ENCODE assay signal across 16 cellular contexts in genomic region chr15:33008284-33009011, GRCh38.
A peak's percentile ranks its signal among the peaks of the same experiment; 100 is the strongest.
DNase-seq lines count a peak whose midpoint lies in the region; TF ChIP-seq lines count a peak whose summit lies in the region.
"Had no signal": no experiment of that assay in that cellular context is flagged by ENCODE, and none has a peak within 500 bp of the region (broad histone marks: within the 10 kb centered on the region; RNA-seq: fewer than 3 reads in every experiment).

No MANE protein-coding gene starts in this region.

- in situ Hi-C loops in G401 (cut with HindIII; ENCODE audit: low sequenced_read_pairs) = no loop called here

- H3K27ac ChIP-seq in BLaER1 (no peak overlapping the region), osteoblast (ENCODE audit: low read depth, low read length) (peak overlapping the region; percentile 56), coronary artery (no peak overlapping the region)

- H3K4me3 Mint-ChIP-seq in mesothelial cell of epicardium = no peak overlapping the region
- H3K4me3 Mint-ChIP-seq: immature natural killer cell; natural killer cell treated with Interleukin-12 subunit alpha and Interleukin-12 subunit beta and Interleukin-15 and Interleukin-18, amount 100 ng/mL, for 72 hours had no signal

- peak; percentile 61 for DNase-seq in NCI-H226
- DNase-seq in fibroblast of peridontal ligament (ENCODE audit: extremely low read depth) = peak; percentile 42
- no peak for DNase-seq in osteoblast (ENCODE audit: insufficient read length, low spot score, missing footprints)
- DNase-seq in mesothelial cell of epicardium (ENCODE audit: low spot score in 2 of 2, unreplicated experiment in 2 of 2) = no peak
- no peak for DNase-seq in G401 (ENCODE audit: low spot score)
- DNase-seq in coronary artery (ENCODE audit: low spot score) = no peak
- DNase-seq in stimulated activated CD4-positive, alpha-beta T cell treated with anti-CD3 and anti-CD28 coated beads, Interleukin-12 subunit alpha, Interleukin-12 subunit beta, amount 100 ng/mL, for 4 hours = no peak
- DNase-seq: activated CD4-positive, alpha-beta T cell treated with anti-CD3 and anti-CD28 coated beads for 1 hour; activated T-cell treated with anti-CD3 and anti-CD28 coated beads, Interleukin-2, amount 50 U/mL, for 48 hours; H7; immature natural killer cell; NCI-H1694 treated with DMSO at 0.1 percent for 48 hours; stimulated activated CD4-positive, alpha-beta T cell treated with anti-CD3 and anti-CD28 coated beads, Interleukin-15, amount 100 ng/mL, for 24 hours; stimulated activated CD8-positive, alpha-beta memory T cell treated with anti-CD3 and anti-CD28 coated beads, Interleukin-4, amount 100 ng/mL, for 48 hours had no signal

- H3K9me3 ChIP-seq in BLaER1 = no peaks in the 10 kb centered on the region
- no peaks in the 10 kb centered on the region for H3K9me3 ChIP-seq in osteoblast (ENCODE audit: low read depth, low read length)

- H3K27me3 ChIP-seq in BLaER1 (no peaks in the 10 kb centered on the region), osteoblast (ENCODE audit: insufficient read depth, low read length) (no peaks in the 10 kb centered on the region)

- no peak overlapping the region for H3K27ac Mint-ChIP-seq in mesothelial cell of epicardium
- H3K27ac Mint-ChIP-seq: immature natural killer cell; natural killer cell treated with Interleukin-12 subunit alpha and Interleukin-12 subunit beta and Interleukin-15 and Interleukin-18, amount 100 ng/mL, for 72 hours had no signal

- H3K4me3 ChIP-seq in BLaER1 = no peak overlapping the region
- H3K4me3 ChIP-seq in osteoblast (ENCODE audit: insufficient read depth, low read length) = no peak overlapping the region
- H3K4me3 ChIP-seq in coronary artery = no peak overlapping the region

- H3K79me2 ChIP-seq in osteoblast (ENCODE audit: insufficient read depth, low read length) = peaks cover 5% of the 10 kb centered on the region

- H3K4me1 ChIP-seq in BLaER1 (peaks cover 40% of the 10 kb centered on the region), osteoblast (ENCODE audit: insufficient read depth, low read length) (peaks cover 17% of the 10 kb centered on the region)

- no peaks in the 10 kb centered on the region for H3K36me3 Mint-ChIP-seq in mesothelial cell of epicardium
- H3K36me3 Mint-ChIP-seq: immature natural killer cell; natural killer cell treated with Interleukin-12 subunit alpha and Interleukin-12 subunit beta and Interleukin-15 and Interleukin-18, amount 100 ng/mL, for 72 hours had no signal

- H3K9me3 Mint-ChIP-seq in mesothelial cell of epicardium = peaks cover 12% of the 10 kb centered on the region
- H3K9me3 Mint-ChIP-seq: natural killer cell treated with Interleukin-12 subunit alpha and Interleukin-12 subunit beta and Interleukin-15 and Interleukin-18, amount 100 ng/mL, for 72 hours had no signal

- H2AFZ ChIP-seq in osteoblast (ENCODE audit: low read length) = no peak overlapping the region

- H3K4me2 ChIP-seq in BLaER1 = peak overlapping the region; percentile 63
- H3K4me2 ChIP-seq in osteoblast (ENCODE audit: insufficient read depth, low read length) = peak overlapping the region; percentile 28

- H3K4me1 Mint-ChIP-seq in mesothelial cell of epicardium = peaks cover 13% of the 10 kb centered on the region
- H3K4me1 Mint-ChIP-seq: immature natural killer cell had no signal

- no peaks in the 10 kb centered on the region for H3K27me3 Mint-ChIP-seq in mesothelial cell of epicardium (ENCODE audit: low read depth)

- H3K36me3 ChIP-seq in BLaER1 (no peaks in the 10 kb centered on the region), osteoblast (ENCODE audit: insufficient read depth, low read length) (no peaks in the 10 kb centered on the region)

- H3K9ac ChIP-seq in BLaER1 = no peak overlapping the region

- no peak for TF ChIP-seq CTCF in osteoblast (IDR thresholded peaks at IDR 0.05; ENCODE audit: extremely low read depth, low read depth, low read length)
- no peak for TF ChIP-seq CTCF in mesothelial cell of epicardium (IDR thresholded peaks at IDR 0.05; ENCODE audit: unreplicated experiment)
- no peak for TF ChIP-seq CTCF in coronary artery (IDR thresholded peaks at IDR 0.05)

- H4K20me1 ChIP-seq in BLaER1 = no peaks in the 10 kb centered on the region
- no peaks in the 10 kb centered on the region for H4K20me1 ChIP-seq in osteoblast (ENCODE audit: insufficient read depth, low read length)

Comparison
In these comparisons a context has a peak if more than half of its experiments do, and no peak if none do; other contexts are left out.
1. DNase-seq: peak in NCI-H226 (single experiment) and fibroblast of peridontal ligament (single experiment); none in osteoblast (single experiment), mesothelial cell of epicardium (0 of 2), G401 (single experiment), coronary artery (single experiment) and stimulated activated CD4-positive, alpha-beta T cell treated with anti-CD3 and anti-CD28 coated beads, Interleukin-12 subunit alpha, Interleukin-12 subunit beta, amount 100 ng/mL, for 4 hours (single experiment).